ENCODE assay signal across 29 cellular contexts in genomic region chr2:105635564-105635963, GRCh38.
"Had no signal": no experiment of that assay in that cellular context is flagged by ENCODE, and none has a peak within 500 bp of the region (broad histone marks: within the 10 kb centered on the region; RNA-seq: fewer than 3 reads in every experiment).

No MANE protein-coding gene starts in this region.

- H3K4me1 Mint-ChIP-seq: activated naive CD4-positive, alpha-beta T cell treated with anti-CD3 and anti-CD28 coated beads, Interleukin-2, amount 10 ng/mL, durations not matched to agents 7 days and 5 days; natural killer cell; T-helper 17 cell had no signal

- FAIRE-seq: bronchial epithelial cell, endothelial cell of umbilical vein, pancreas had no signal

- H3K4me1 ChIP-seq: heart left ventricle, left lung, lower lobe of right lung, pancreas, prostate gland, suprapubic skin, tibial artery, upper lobe of right lung had no signal

- H3K27ac Mint-ChIP-seq: activated naive CD4-positive, alpha-beta T cell treated with anti-CD3 and anti-CD28 coated beads, Interleukin-2, amount 10 ng/mL, durations not matched to agents 7 days and 5 days; activated T-cell treated with anti-CD3 and anti-CD28 coated beads, Interleukin-2, amount 50 U/mL, for 24 hours; natural killer cell; T-helper 17 cell had no signal

- H3K9me3 ChIP-seq: heart left ventricle, left lung, lower lobe of right lung, neutrophil, pancreas, prostate gland, suprapubic skin, tibial artery, upper lobe of right lung had no signal

- H3K27me3 ChIP-seq: heart left ventricle, left lung, neutrophil, pancreas had no signal

- H3K27ac ChIP-seq: heart left ventricle, left lung, lower lobe of right lung, neutrophil, pancreas, prostate gland, suprapubic skin, tibial artery, upper lobe of right lung, WERI-Rb-1 had no signal

- H3K4me3 ChIP-seq: heart left ventricle, left lung, lower lobe of right lung, pancreas, prostate gland, suprapubic skin, tibial artery, upper lobe of right lung had no signal

- DNase-seq: activated CD4-positive, alpha-beta T cell treated with anti-CD3 and anti-CD28 coated beads for 48 hours; activated CD4-positive, alpha-beta T cell treated with anti-CD3 and anti-CD28 coated beads, Interleukin-2, amount 50 U/mL, for 48 hours; activated CD8-positive, alpha-beta memory T cell treated with anti-CD3 and anti-CD28 coated beads, Interleukin-2, amount 50 U/mL, for 4 hours; activated gamma-delta T cell; activated naive CD4-positive, alpha-beta T cell treated with anti-CD3 and anti-CD28 coated beads, Interleukin-2, amount 10 ng/mL, durations not matched to agents 7 days and 5 days; activated T-cell treated with anti-CD3 and anti-CD28 coated beads, Interleukin-2, amount 50 U/mL, for 24 hours; amygdala; cortex of kidney; heart left ventricle; hypothalamus; kidney glomerular epithelial cell; lower lobe of right lung; mesenchymal stem cell; natural killer cell; pancreas; stimulated activated CD4-positive, alpha-beta T cell treated with anti-CD3 and anti-CD28 coated beads, Interleukin-15, amount 100 ng/mL, for 24 hours; stimulated activated naive CD4-positive, alpha-beta T cell; T-helper 17 cell; T1000; tibial artery; upper lobe of right lung; WERI-Rb-1 had no signal

- H3K36me3 ChIP-seq: heart left ventricle, left lung, lower lobe of right lung, neutrophil, pancreas, prostate gland, suprapubic skin, tibial artery, upper lobe of right lung, WERI-Rb-1 had no signal

- H3K36me3 Mint-ChIP-seq: activated naive CD4-positive, alpha-beta T cell treated with anti-CD3 and anti-CD28 coated beads, Interleukin-2, amount 10 ng/mL, durations not matched to agents 7 days and 5 days; natural killer cell had no signal

- H3K4me3 Mint-ChIP-seq: activated naive CD4-positive, alpha-beta T cell treated with anti-CD3 and anti-CD28 coated beads, Interleukin-2, amount 10 ng/mL, durations not matched to agents 7 days and 5 days; activated T-cell treated with anti-CD3 and anti-CD28 coated beads, Interleukin-2, amount 50 U/mL, for 24 hours; natural killer cell; T-helper 17 cell had no signal

- ATAC-seq: activated CD4-positive, CD25-positive, alpha-beta regulatory T cell treated with anti-CD3 and anti-CD28 coated beads, Interleukin-2, amount 50 U/mL, for 24 hours; heart left ventricle; left lung; natural killer cell; pancreas; T-helper 17 cell had no signal

- H3K27me3 Mint-ChIP-seq: activated T-cell treated with anti-CD3 and anti-CD28 coated beads, Interleukin-2, amount 50 U/mL, for 24 hours had no signal

- H3K9me3 Mint-ChIP-seq: activated naive CD4-positive, alpha-beta T cell treated with anti-CD3 and anti-CD28 coated beads, Interleukin-2, amount 10 ng/mL, durations not matched to agents 7 days and 5 days; activated T-cell treated with anti-CD3 and anti-CD28 coated beads, Interleukin-2, amount 50 U/mL, for 24 hours; natural killer cell had no signal
